Comparison of ENCODE assay signal across 1 cellular context in the genomic region with DNA sequence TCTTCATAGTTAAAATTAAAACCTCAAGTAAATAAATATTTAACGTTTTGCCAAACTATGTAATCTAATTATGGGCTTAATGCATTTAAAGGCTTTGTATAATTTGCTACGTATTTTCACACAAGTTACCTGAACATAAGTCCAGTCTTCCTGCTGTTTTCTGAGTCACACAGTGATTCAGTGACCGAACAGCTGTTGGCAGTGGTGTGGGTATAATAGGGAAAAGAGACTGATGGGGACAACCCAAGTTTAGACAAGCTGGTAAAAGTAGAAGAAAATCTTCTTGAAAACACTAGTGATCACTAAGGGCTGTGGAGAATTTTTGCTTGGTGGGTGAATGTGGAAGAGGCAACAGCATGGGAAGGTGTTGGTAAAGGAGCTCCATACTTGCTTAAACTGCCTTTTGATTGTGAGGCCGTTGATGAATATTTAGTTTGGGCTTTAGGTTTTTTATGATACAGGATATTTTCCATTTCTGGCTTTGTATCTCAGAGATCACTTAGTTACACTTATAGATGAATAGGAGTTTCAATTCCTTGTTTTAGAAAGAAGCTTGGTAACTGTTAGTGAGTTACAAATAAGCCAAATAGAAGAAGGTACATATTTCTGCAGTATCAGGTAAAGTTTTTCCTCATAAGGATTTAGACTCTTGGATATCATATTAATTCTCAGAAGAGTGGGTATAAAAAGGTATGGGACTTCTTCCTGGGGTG.
TF ChIP-seq lines count a peak whose summit lies in the region.

No MANE protein-coding gene starts in this region.

TF ChIP-seq in A549, 52 proteins besides CTCF, POLR2A, EP300 and RAD21 (continued from another document):
- no peak for TF ChIP-seq BCL3 (IDR thresholded peaks at IDR 0.05)
